In genomic region chr4:71807469-71807868, GRCh38 we compare ENCODE assay signal across 9 cellular contexts. TPM values are rescaled to one million over a fixed set of nuclear protein-coding genes. Genes with fewer than 3 reads are reported as not detected.
"Had no signal": no experiment of that assay in that cellular context is flagged by ENCODE, and none has a peak within 500 bp of the region (broad histone marks: within the 10 kb centered on the region; RNA-seq: fewer than 3 reads in every experiment).

No MANE protein-coding gene starts in this region.

- DNase-seq: GDM1, GF-D8 had no signal

- FAIRE-seq: G401.6, GM12878, GM12891, GM12892, GM18507, GM19239 had no signal

- H3K4me3 ChIP-seq: GM12878 had no signal

- ATAC-seq: GM12878 had no signal

RNA-seq across cellular contexts. Expression of gene GC, which starts 23.6 kb away (rescaled TPM):
- total RNA-seq: G401 had no signal
- polyA plus RNA-seq: GM12878 had no signal
